ENCODE assay signal across 10 cellular contexts in the genomic region with DNA sequence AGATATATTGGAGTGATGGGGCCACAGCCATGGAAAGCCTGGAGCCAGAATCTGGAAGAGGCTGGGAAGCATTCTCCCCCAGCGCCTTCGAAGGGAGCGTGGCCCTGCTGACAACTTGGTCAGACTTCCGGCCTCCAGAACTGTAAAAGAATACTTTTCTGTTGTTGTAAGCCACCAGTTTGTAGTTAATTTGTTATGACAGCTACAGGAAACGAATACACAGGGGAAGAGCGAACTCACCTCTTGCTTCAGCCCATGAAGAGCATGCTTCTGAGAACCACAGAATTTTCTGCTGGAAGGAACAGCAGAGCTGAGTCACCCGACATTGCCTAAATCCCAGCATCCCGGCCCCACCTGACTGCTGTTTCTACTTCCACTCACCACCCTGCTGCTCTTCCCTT.
DNase-seq lines count a peak whose midpoint lies in the region; ATAC-seq and TF ChIP-seq lines count a peak whose summit lies in the region.
"Had no signal": no experiment of that assay in that cellular context is flagged by ENCODE, and none has a peak within 500 bp of the region (broad histone marks: within the 10 kb centered on the region; RNA-seq: fewer than 3 reads in every experiment).

No MANE protein-coding gene starts in this region.

- 13 to 46% methylated on average over 8 of the region's 8 CpGs for WGBS in lung, 2 donors

- peaks cover 7% of the 10 kb centered on the region for H3K4me1 Mint-ChIP-seq in glutamatergic neuron (ENCODE audit: low read depth, unreplicated experiment)

- peaks cover 9% of the 10 kb centered on the region for H3K27me3 Mint-ChIP-seq in glutamatergic neuron (ENCODE audit: unreplicated experiment)

- H3K36me3 ChIP-seq in lung (ENCODE audit: control insufficient read depth in 2 of 2, insufficient read depth in 2 of 2, low read length in 2 of 2), result no peaks in the 10 kb centered on the region
- H3K36me3 ChIP-seq: prostate gland had no signal

- H3K27ac ChIP-seq in lung (ENCODE audit: low read depth in 1 of 2, low read length in 1 of 2) (peak overlapping the region in 1 of 2 donors; percentile 26), coronary artery (peak overlapping the region in 1 of 2 donors; percentile 2)

- no peaks in the 10 kb centered on the region for H3K9me3 Mint-ChIP-seq in glutamatergic neuron (ENCODE audit: unreplicated experiment)
- H3K9me3 Mint-ChIP-seq: central memory CD8-positive, alpha-beta T cell had no signal

- H3K9me3 ChIP-seq in lung (ENCODE audit: control insufficient read depth in 2 of 2, insufficient read depth in 1 of 2, low read length in 1 of 2), result no peaks in the 10 kb centered on the region
- H3K9me3 ChIP-seq: prostate gland had no signal

- no peak overlapping the region for H3K27ac Mint-ChIP-seq in glutamatergic neuron (ENCODE audit: unreplicated experiment)

- peak; percentile 95 for DNase-seq in AG20443 (ENCODE audit: low spot score)
- peak; percentile 92 for DNase-seq in amniotic stem cell (lab: John Stamatoyannopoulos, UW)
- no peak for DNase-seq in lung (ENCODE audit: low spot score)
- DNase-seq in NCI-H1417 treated with DMSO at 0.1 percent for 48 hours (lab: John Stamatoyannopoulos, UW), result no peak
- DNase-seq in coronary artery (ENCODE audit: low spot score), result no peak
- DNase-seq in glutamatergic neuron, result no peak

- TF ChIP-seq CTCF in lung (IDR thresholded peaks at IDR 0.05; ENCODE audit: control extremely low read depth, extremely low read depth) (no peak), coronary artery (IDR thresholded peaks at IDR 0.05) (no peak), glutamatergic neuron (IDR thresholded peaks at IDR 0.05; ENCODE audit: partially characterized antibody, unreplicated experiment) (no peak)

- ATAC-seq in HG03432 (IDR thresholded peaks at IDR 0.05; ENCODE audit: unreplicated experiment) (peak; percentile 28), lung (ENCODE audit: insufficient read depth, low FRiP score) (peak; percentile 3), GM19463 (IDR thresholded peaks at IDR 0.05; ENCODE audit: unreplicated experiment) (no peak)

- no peaks in the 10 kb centered on the region for H3K27me3 ChIP-seq in lung (ENCODE audit: control insufficient read depth, insufficient read depth)

- no peak overlapping the region for H3K4me3 ChIP-seq in lung
- H3K4me3 ChIP-seq in coronary artery, result no peak overlapping the region
- H3K4me3 ChIP-seq: prostate gland had no signal

- no peaks in the 10 kb centered on the region for H3K36me3 Mint-ChIP-seq in glutamatergic neuron (ENCODE audit: unreplicated experiment)

- no peak overlapping the region for H3K4me3 Mint-ChIP-seq in glutamatergic neuron (ENCODE audit: unreplicated experiment)
- H3K4me3 Mint-ChIP-seq: central memory CD8-positive, alpha-beta T cell had no signal

- H3K4me1 ChIP-seq in lung (ENCODE audit: control insufficient read depth in 2 of 2, insufficient read depth in 2 of 2, low read length in 2 of 2), result peaks cover 0 to 8% of the 10 kb centered on the region in 2 donors

Comparison
In these comparisons a context has a peak if more than half of its experiments do, and no peak if none do; other contexts are left out.
1. DNase-seq: peak in AG20443 (single experiment) and amniotic stem cell (single experiment); none in lung (single experiment), NCI-H1417 treated with DMSO at 0.1 percent for 48 hours (single experiment), coronary artery (single experiment) and glutamatergic neuron (single experiment).